ENCODE assay signal across 27 cellular contexts in genomic region chr22:46826438-46826837, GRCh38.
"Had no signal": no experiment of that assay in that cellular context is flagged by ENCODE, and none has a peak within 500 bp of the region (broad histone marks: within the 10 kb centered on the region; RNA-seq: fewer than 3 reads in every experiment).

No MANE protein-coding gene starts in this region.

- DNase-seq: activated CD4-positive, alpha-beta memory T cell treated with anti-CD3 and anti-CD28 coated beads for 36 hours; activated CD4-positive, alpha-beta T cell treated with anti-CD3 and anti-CD28 coated beads for 36 hours; activated CD4-positive, CD25-positive, alpha-beta regulatory T cell; activated CD4-positive, CD25-positive, alpha-beta regulatory T cell treated with anti-CD3 and anti-CD28 coated beads, Interleukin-2, amount 50 U/mL, for 72 hours; activated CD8-positive, alpha-beta memory T cell treated with anti-CD3 and anti-CD28 coated beads, Interleukin-2, amount 10 ng/mL, durations not matched to agents 7 days and 5 days; activated CD8-positive, alpha-beta T cell treated with anti-CD3 and anti-CD28 coated beads, Interleukin-2, amount 10 ng/mL, durations not matched to agents 7 days and 5 days; activated gamma-delta T cell; activated naive CD4-positive, alpha-beta T cell; activated naive CD4-positive, alpha-beta T cell treated with anti-CD3 and anti-CD28 coated beads, Interleukin-2, amount 10 ng/mL, durations not matched to agents 7 days and 5 days; activated naive CD8-positive, alpha-beta T cell treated with anti-CD3 and anti-CD28 coated beads, Interleukin-2, amount 10 ng/mL, durations not matched to agents 7 days and 5 days; activated T-cell treated with anti-CD3 and anti-CD28 coated beads, Interleukin-2, amount 50 U/mL, for 1 hour; activated T-cell treated with anti-CD3 and anti-CD28 coated beads, Interleukin-2, amount 50 U/mL, for 72 hours; cortex of kidney; dermis blood vessel endothelial cell; effector CD4-positive, alpha-beta T cell; effector memory CD8-positive, alpha-beta T cell; esophagus squamous epithelium; foreskin melanocyte; T-helper 2 cell had no signal

- H3K27ac Mint-ChIP-seq: activated CD4-positive, alpha-beta memory T cell treated with anti-CD3 and anti-CD28 coated beads for 36 hours; activated CD4-positive, alpha-beta T cell treated with anti-CD3 and anti-CD28 coated beads for 36 hours; activated CD4-positive, alpha-beta T cell treated with anti-CD3 and anti-CD28 coated beads, Interleukin-2, amount 10 ng/mL, durations not matched to agents 24 days and 14 days; activated CD8-positive, alpha-beta memory T cell treated with anti-CD3 and anti-CD28 coated beads, Interleukin-2, amount 10 ng/mL, durations not matched to agents 7 days and 5 days; activated CD8-positive, alpha-beta T cell treated with anti-CD3 and anti-CD28 coated beads, Interleukin-2, amount 10 ng/mL, durations not matched to agents 7 days and 5 days; activated naive CD8-positive, alpha-beta T cell treated with anti-CD3 and anti-CD28 coated beads, Interleukin-2, amount 10 ng/mL, durations not matched to agents 7 days and 5 days; activated T-cell treated with anti-CD3 and anti-CD28 coated beads, Interleukin-2, amount 50 U/mL, for 72 hours had no signal

- ATAC-seq: activated CD4-positive, alpha-beta T cell treated with anti-CD3 and anti-CD28 coated beads for 36 hours; activated CD8-positive, alpha-beta memory T cell treated with anti-CD3 and anti-CD28 coated beads, Interleukin-2, amount 10 ng/mL, durations not matched to agents 7 days and 5 days; activated CD8-positive, alpha-beta T cell treated with anti-CD3 and anti-CD28 coated beads, Interleukin-2, amount 10 ng/mL, durations not matched to agents 7 days and 5 days; activated naive CD4-positive, alpha-beta T cell treated with anti-CD3 and anti-CD28 coated beads, Interleukin-2, amount 50 U/mL, for 72 hours; activated T-cell treated with anti-CD3 and anti-CD28 coated beads, Interleukin-2, amount 50 U/mL, for 72 hours; effector memory CD8-positive, alpha-beta T cell; gastroesophageal sphincter had no signal

- H3K27ac ChIP-seq: ascending aorta, breast epithelium, epithelial cell of prostate, esophagus squamous epithelium, gastroesophageal sphincter had no signal

- H3K9me3 ChIP-seq: ascending aorta, breast epithelium, esophagus squamous epithelium, gastroesophageal sphincter had no signal

- H3K27me3 ChIP-seq: ascending aorta, breast epithelium, esophagus squamous epithelium, gastroesophageal sphincter had no signal

- H3K9me3 Mint-ChIP-seq: activated CD4-positive, alpha-beta memory T cell treated with anti-CD3 and anti-CD28 coated beads for 36 hours; activated CD4-positive, alpha-beta T cell treated with anti-CD3 and anti-CD28 coated beads, Interleukin-2, amount 10 ng/mL, durations not matched to agents 24 days and 14 days; activated naive CD4-positive, alpha-beta T cell treated with anti-CD3 and anti-CD28 coated beads, Interleukin-2, amount 10 ng/mL, durations not matched to agents 7 days and 5 days; activated naive CD4-positive, alpha-beta T cell treated with anti-CD3 and anti-CD28 coated beads, Interleukin-2, amount 50 U/mL, for 72 hours; activated naive CD8-positive, alpha-beta T cell treated with anti-CD3 and anti-CD28 coated beads, Interleukin-2, amount 10 ng/mL, durations not matched to agents 7 days and 5 days; activated T-cell treated with anti-CD3 and anti-CD28 coated beads, Interleukin-2, amount 50 U/mL, for 72 hours; central memory CD8-positive, alpha-beta T cell; effector memory CD8-positive, alpha-beta T cell had no signal

- H3K36me3 ChIP-seq: breast epithelium had no signal

- H3K4me3 Mint-ChIP-seq: activated CD4-positive, alpha-beta memory T cell treated with anti-CD3 and anti-CD28 coated beads for 36 hours; activated CD4-positive, alpha-beta T cell treated with anti-CD3 and anti-CD28 coated beads for 36 hours; activated CD4-positive, alpha-beta T cell treated with anti-CD3 and anti-CD28 coated beads, Interleukin-2, amount 10 ng/mL, durations not matched to agents 24 days and 14 days; activated CD8-positive, alpha-beta memory T cell treated with anti-CD3 and anti-CD28 coated beads, Interleukin-2, amount 10 ng/mL, durations not matched to agents 7 days and 5 days; activated CD8-positive, alpha-beta T cell treated with anti-CD3 and anti-CD28 coated beads, Interleukin-2, amount 10 ng/mL, durations not matched to agents 7 days and 5 days; activated naive CD4-positive, alpha-beta T cell treated with anti-CD3 and anti-CD28 coated beads, Interleukin-2, amount 10 ng/mL, durations not matched to agents 7 days and 5 days; activated naive CD8-positive, alpha-beta T cell treated with anti-CD3 and anti-CD28 coated beads, Interleukin-2, amount 10 ng/mL, durations not matched to agents 7 days and 5 days; activated T-cell treated with anti-CD3 and anti-CD28 coated beads, Interleukin-2, amount 50 U/mL, for 72 hours; brain; central memory CD8-positive, alpha-beta T cell; effector memory CD8-positive, alpha-beta T cell had no signal

- H3K4me3 ChIP-seq: ascending aorta, breast epithelium, esophagus squamous epithelium, gastroesophageal sphincter had no signal

- H3K27me3 Mint-ChIP-seq: activated CD4-positive, alpha-beta memory T cell treated with anti-CD3 and anti-CD28 coated beads for 36 hours; activated CD4-positive, alpha-beta T cell treated with anti-CD3 and anti-CD28 coated beads for 36 hours; activated CD4-positive, alpha-beta T cell treated with anti-CD3 and anti-CD28 coated beads, Interleukin-2, amount 10 ng/mL, durations not matched to agents 24 days and 14 days; activated CD8-positive, alpha-beta memory T cell treated with anti-CD3 and anti-CD28 coated beads, Interleukin-2, amount 10 ng/mL, durations not matched to agents 7 days and 5 days; activated naive CD4-positive, alpha-beta T cell treated with anti-CD3 and anti-CD28 coated beads, Interleukin-2, amount 10 ng/mL, durations not matched to agents 7 days and 5 days; activated naive CD8-positive, alpha-beta T cell treated with anti-CD3 and anti-CD28 coated beads, Interleukin-2, amount 10 ng/mL, durations not matched to agents 7 days and 5 days; brain; central memory CD8-positive, alpha-beta T cell; effector memory CD8-positive, alpha-beta T cell had no signal

- H3K4me1 Mint-ChIP-seq: activated CD8-positive, alpha-beta memory T cell treated with anti-CD3 and anti-CD28 coated beads, Interleukin-2, amount 10 ng/mL, durations not matched to agents 7 days and 5 days; activated naive CD4-positive, alpha-beta T cell treated with anti-CD3 and anti-CD28 coated beads, Interleukin-2, amount 10 ng/mL, durations not matched to agents 7 days and 5 days had no signal
